Comparison of ENCODE assay signal across 1 cellular context in the genomic region with DNA sequence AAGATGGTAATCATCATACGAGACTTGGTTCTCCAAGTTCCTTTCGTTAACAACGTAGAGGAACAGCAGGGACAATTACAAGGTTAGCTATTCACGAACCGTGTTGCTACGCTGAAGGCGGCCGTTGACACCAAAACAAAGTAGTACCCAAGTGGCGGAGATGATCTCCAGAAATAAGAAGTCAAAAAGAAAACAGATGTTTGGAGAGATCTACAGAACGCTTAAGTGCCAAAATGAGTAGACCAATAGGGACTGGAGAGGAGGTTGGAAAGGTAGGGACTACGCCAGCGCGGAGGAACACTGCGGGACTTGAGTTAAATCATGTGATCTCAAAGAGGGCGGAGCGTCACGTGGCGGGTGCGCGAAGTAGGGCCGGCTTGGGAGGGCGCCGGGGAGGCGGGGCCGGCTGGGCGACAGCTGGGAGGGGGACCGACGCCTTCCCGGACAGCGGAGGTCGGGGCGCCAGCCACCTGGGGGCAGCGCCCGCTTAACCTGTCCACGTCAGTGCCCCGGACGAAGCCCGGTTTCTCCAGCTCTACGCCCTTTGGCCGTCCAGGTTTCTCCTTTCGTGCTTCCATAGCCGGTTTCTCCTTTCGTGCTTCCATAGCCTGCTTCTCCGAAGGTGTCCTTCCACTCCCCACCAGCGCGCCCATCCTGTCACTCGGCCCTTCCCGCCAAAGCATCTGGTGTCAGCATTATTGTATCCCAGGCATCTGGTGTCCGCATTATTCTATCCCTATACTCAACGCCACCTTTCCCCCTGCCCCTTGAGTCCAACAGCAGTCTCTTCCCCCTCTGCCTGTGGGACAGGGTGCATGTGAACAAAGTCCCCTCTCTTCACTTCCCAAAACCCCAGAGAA.
TF ChIP-seq lines count a peak whose summit lies in the region.

No MANE protein-coding gene starts in this region.

TF ChIP-seq in HepG2, 621 proteins besides CTCF, POLR2A, EP300 and RAD21 (continued from another document and continues in another):
- TF ChIP-seq, protein P1, sequence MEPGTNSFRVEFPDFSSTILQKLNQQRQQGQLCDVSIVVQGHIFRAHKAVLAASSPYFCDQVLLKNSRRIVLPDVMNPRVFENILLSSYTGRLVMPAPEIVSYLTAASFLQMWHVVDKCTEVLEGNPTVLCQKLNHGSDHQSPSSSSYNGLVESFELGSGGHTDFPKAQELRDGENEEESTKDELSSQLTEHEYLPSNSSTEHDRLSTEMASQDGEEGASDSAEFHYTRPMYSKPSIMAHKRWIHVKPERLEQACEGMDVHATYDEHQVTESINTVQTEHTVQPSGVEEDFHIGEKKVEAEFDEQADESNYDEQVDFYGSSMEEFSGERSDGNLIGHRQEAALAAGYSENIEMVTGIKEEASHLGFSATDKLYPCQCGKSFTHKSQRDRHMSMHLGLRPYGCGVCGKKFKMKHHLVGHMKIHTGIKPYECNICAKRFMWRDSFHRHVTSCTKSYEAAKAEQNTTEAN (CRISPR knock-in tag; conservative IDR thresholded peaks at IDR 0.05), result no peak
- TF ChIP-seq ZZZ3 (CRISPR knock-in tag; IDR thresholded peaks at IDR 0.05; ENCODE audit: borderline replicate concordance) (0 out of 2 replicates have a peak, but pooled peaks have one; percentile 70), HNF4A (CRISPR knock-in tag; IDR thresholded peaks at IDR 0.05) (peak; percentile 46), POLR2G (IDR thresholded peaks at IDR 0.05; ENCODE audit: low read depth, low read length) (peak; percentile 83), ZNF891 (CRISPR knock-in tag; IDR thresholded peaks at IDR 0.05) (peak; percentile 41; the same call in 1 of the 2 replicates), SKI (IDR thresholded peaks at IDR 0.05; ENCODE audit: partially characterized antibody) (peak; percentile 73), ZNF746 (CRISPR knock-in tag; IDR thresholded peaks at IDR 0.05) (peak; percentile 84; the same call in 1 of the 2 replicates), ESRRA (CRISPR knock-in tag; IDR thresholded peaks at IDR 0.05; ENCODE audit: low read depth) (no peak), ZNF670 (CRISPR knock-in tag; IDR thresholded peaks at IDR 0.05; ENCODE audit: borderline replicate concordance) (no peak; the same call in 1 of the 2 replicates), ZNF547 (CRISPR knock-in tag; IDR thresholded peaks at IDR 0.05) (peak; percentile 27; the same call in 1 of the 2 replicates), ARHGAP35 (CRISPR knock-in tag; IDR thresholded peaks at IDR 0.05; ENCODE audit: borderline replicate concordance) (no peak), SIX4 (CRISPR knock-in tag; IDR thresholded peaks at IDR 0.05) (no peak; the same call in 1 of the 2 replicates), TEAD3 (CRISPR knock-in tag; optimal IDR thresholded peaks at IDR 0.05; ENCODE audit: borderline replicate concordance) (peak; percentile 61), ZNF616 (CRISPR knock-in tag; IDR thresholded peaks at IDR 0.05; ENCODE audit: low read depth) (no peak), NPAS2 (CRISPR knock-in tag; IDR thresholded peaks at IDR 0.05; ENCODE audit: borderline replicate concordance) (no peak), SMYD3 (CRISPR knock-in tag; IDR thresholded peaks at IDR 0.05) (no peak), SMAD9 (CRISPR knock-in tag; IDR thresholded peaks at IDR 0.05) (no peak), U2AF1 (optimal IDR thresholded peaks at IDR 0.05; ENCODE audit: low read depth, low read length) (no peak), ASH2L (IDR thresholded peaks at IDR 0.05; ENCODE audit: insufficient read length, low read depth, low read length) (peak; percentile 93), PCBP2 (optimal IDR thresholded peaks at IDR 0.05; ENCODE audit: low read depth, low read length, poor library complexity, severe bottlenecking) (no peak), ZNF549 (CRISPR knock-in tag; IDR thresholded peaks at IDR 0.05) (no peak), ZNF501 (CRISPR knock-in tag; IDR thresholded peaks at IDR 0.05) (no peak; the same call in 1 of the 2 replicates), DNMT1 (CRISPR knock-in tag; IDR thresholded peaks at IDR 0.05) (no peak), ZNF30 (CRISPR knock-in tag; IDR thresholded peaks at IDR 0.05) (no peak), CBFB (CRISPR knock-in tag; IDR thresholded peaks at IDR 0.05) (peak; percentile 76), ZNF101 (CRISPR knock-in tag; IDR thresholded peaks at IDR 0.05; ENCODE audit: borderline replicate concordance, low read depth) (0 out of 2 replicates have a peak, but pooled peaks have one; percentile 7), KLF9 (CRISPR knock-in tag; IDR thresholded peaks at IDR 0.05; ENCODE audit: low read depth) (0 out of 2 replicates have a peak, but pooled peaks have one; percentile 51), SP140L (CRISPR knock-in tag; IDR thresholded peaks at IDR 0.05; ENCODE audit: borderline replicate concordance) (no peak), ZNF382 (CRISPR knock-in tag; IDR thresholded peaks at IDR 0.05; ENCODE audit: borderline replicate concordance) (no peak), ZNF839 (CRISPR knock-in tag; IDR thresholded peaks at IDR 0.05; ENCODE audit: borderline replicate concordance) (no peak), TCF7L2 (IDR thresholded peaks at IDR 0.05; ENCODE audit: low read depth, low read length) (no peak), ZNF230 (CRISPR knock-in tag; IDR thresholded peaks at IDR 0.05) (peak; percentile 74), ZNF879 (CRISPR knock-in tag; IDR thresholded peaks at IDR 0.05) (no peak), GTF2F1 (IDR thresholded peaks at IDR 0.05; ENCODE audit: low read length) (0 out of 2 replicates have a peak, but pooled peaks have one; percentile 16), ZNF431 (CRISPR knock-in tag; IDR thresholded peaks at IDR 0.05; ENCODE audit: borderline replicate concordance, low read depth) (0 out of 2 replicates have a peak, but pooled peaks have one; percentile 51), PAF1 (CRISPR knock-in tag; IDR thresholded peaks at IDR 0.05) (peak; percentile 91), ZNF3 (CRISPR knock-in tag; IDR thresholded peaks at IDR 0.05) (no peak), RFX1 (IDR thresholded peaks at IDR 0.05) (no peak), ZNF644 (CRISPR knock-in tag; IDR thresholded peaks at IDR 0.05; ENCODE audit: low read depth) (no peak)
- TF ChIP-seq, protein P2, sequence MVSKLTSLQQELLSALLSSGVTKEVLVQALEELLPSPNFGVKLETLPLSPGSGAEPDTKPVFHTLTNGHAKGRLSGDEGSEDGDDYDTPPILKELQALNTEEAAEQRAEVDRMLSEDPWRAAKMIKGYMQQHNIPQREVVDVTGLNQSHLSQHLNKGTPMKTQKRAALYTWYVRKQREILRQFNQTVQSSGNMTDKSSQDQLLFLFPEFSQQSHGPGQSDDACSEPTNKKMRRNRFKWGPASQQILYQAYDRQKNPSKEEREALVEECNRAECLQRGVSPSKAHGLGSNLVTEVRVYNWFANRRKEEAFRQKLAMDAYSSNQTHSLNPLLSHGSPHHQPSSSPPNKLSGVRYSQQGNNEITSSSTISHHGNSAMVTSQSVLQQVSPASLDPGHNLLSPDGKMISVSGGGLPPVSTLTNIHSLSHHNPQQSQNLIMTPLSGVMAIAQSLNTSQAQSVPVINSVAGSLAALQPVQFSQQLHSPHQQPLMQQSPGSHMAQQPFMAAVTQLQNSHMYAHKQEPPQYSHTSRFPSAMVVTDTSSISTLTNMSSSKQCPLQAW (CRISPR knock-in tag; IDR thresholded peaks at IDR 0.05), result no peak
- TF ChIP-seq, protein P3, sequence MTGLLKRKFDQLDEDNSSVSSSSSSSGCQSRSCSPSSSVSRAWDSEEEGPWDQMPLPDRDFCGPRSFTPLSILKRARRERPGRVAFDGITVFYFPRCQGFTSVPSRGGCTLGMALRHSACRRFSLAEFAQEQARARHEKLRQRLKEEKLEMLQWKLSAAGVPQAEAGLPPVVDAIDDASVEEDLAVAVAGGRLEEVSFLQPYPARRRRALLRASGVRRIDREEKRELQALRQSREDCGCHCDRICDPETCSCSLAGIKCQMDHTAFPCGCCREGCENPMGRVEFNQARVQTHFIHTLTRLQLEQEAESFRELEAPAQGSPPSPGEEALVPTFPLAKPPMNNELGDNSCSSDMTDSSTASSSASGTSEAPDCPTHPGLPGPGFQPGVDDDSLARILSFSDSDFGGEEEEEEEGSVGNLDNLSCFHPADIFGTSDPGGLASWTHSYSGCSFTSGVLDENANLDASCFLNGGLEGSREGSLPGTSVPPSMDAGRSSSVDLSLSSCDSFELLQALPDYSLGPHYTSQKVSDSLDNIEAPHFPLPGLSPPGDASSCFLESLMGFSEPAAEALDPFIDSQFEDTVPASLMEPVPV (CRISPR knock-in tag; IDR thresholded peaks at IDR 0.05), result peak; percentile 28; the same call in 1 of the 2 replicates
- TF ChIP-seq, protein P4, sequence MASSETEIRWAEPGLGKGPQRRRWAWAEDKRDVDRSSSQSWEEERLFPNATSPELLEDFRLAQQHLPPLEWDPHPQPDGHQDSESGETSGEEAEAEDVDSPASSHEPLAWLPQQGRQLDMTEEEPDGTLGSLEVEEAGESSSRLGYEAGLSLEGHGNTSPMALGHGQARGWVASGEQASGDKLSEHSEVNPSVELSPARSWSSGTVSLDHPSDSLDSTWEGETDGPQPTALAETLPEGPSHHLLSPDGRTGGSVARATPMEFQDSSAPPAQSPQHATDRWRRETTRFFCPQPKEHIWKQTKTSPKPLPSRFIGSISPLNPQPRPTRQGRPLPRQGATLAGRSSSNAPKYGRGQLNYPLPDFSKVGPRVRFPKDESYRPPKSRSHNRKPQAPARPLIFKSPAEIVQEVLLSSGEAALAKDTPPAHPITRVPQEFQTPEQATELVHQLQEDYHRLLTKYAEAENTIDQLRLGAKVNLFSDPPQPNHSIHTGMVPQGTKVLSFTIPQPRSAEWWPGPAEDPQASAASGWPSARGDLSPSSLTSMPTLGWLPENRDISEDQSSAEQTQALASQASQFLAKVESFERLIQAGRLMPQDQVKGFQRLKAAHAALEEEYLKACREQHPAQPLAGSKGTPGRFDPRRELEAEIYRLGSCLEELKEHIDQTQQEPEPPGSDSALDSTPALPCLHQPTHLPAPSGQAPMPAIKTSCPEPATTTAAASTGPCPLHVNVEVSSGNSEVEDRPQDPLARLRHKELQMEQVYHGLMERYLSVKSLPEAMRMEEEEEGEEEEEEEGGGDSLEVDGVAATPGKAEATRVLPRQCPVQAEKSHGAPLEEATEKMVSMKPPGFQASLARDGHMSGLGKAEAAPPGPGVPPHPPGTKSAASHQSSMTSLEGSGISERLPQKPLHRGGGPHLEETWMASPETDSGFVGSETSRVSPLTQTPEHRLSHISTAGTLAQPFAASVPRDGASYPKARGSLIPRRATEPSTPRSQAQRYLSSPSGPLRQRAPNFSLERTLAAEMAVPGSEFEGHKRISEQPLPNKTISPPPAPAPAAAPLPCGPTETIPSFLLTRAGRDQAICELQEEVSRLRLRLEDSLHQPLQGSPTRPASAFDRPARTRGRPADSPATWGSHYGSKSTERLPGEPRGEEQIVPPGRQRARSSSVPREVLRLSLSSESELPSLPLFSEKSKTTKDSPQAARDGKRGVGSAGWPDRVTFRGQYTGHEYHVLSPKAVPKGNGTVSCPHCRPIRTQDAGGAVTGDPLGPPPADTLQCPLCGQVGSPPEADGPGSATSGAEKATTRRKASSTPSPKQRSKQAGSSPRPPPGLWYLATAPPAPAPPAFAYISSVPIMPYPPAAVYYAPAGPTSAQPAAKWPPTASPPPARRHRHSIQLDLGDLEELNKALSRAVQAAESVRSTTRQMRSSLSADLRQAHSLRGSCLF (CRISPR knock-in tag; IDR thresholded peaks at IDR 0.05; ENCODE audit: borderline replicate concordance), result no peak
- TF ChIP-seq, protein P5, sequence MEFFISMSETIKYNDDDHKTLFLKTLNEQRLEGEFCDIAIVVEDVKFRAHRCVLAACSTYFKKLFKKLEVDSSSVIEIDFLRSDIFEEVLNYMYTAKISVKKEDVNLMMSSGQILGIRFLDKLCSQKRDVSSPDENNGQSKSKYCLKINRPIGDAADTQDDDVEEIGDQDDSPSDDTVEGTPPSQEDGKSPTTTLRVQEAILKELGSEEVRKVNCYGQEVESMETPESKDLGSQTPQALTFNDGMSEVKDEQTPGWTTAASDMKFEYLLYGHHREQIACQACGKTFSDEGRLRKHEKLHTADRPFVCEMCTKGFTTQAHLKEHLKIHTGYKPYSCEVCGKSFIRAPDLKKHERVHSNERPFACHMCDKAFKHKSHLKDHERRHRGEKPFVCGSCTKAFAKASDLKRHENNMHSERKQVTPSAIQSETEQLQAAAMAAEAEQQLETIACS (CRISPR knock-in tag; IDR thresholded peaks at IDR 0.05), result no peak; the same call in 1 of the 2 replicates
- TF ChIP-seq, protein P6, sequence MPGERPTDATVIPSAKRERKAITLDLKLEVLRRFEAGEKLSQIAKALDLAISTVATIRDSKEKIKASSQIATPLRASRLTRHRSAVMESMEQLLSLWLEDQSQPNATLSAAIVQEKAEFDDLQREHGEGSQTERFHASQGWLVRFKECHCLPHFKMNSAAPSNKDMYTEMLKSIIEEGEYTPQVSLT (CRISPR knock-in tag; IDR thresholded peaks at IDR 0.05; ENCODE audit: borderline replicate concordance, low read depth), result 0 out of 2 replicates have a peak, but pooled peaks have one; percentile 58
- TF ChIP-seq, protein P7, sequence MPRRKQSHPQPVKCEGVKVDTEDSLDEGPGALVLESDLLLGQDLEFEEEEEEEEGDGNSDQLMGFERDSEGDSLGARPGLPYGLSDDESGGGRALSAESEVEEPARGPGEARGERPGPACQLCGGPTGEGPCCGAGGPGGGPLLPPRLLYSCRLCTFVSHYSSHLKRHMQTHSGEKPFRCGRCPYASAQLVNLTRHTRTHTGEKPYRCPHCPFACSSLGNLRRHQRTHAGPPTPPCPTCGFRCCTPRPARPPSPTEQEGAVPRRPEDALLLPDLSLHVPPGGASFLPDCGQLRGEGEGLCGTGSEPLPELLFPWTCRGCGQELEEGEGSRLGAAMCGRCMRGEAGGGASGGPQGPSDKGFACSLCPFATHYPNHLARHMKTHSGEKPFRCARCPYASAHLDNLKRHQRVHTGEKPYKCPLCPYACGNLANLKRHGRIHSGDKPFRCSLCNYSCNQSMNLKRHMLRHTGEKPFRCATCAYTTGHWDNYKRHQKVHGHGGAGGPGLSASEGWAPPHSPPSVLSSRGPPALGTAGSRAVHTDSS (CRISPR knock-in tag; conservative IDR thresholded peaks at IDR 0.05), result no peak
- TF ChIP-seq, protein P8, sequence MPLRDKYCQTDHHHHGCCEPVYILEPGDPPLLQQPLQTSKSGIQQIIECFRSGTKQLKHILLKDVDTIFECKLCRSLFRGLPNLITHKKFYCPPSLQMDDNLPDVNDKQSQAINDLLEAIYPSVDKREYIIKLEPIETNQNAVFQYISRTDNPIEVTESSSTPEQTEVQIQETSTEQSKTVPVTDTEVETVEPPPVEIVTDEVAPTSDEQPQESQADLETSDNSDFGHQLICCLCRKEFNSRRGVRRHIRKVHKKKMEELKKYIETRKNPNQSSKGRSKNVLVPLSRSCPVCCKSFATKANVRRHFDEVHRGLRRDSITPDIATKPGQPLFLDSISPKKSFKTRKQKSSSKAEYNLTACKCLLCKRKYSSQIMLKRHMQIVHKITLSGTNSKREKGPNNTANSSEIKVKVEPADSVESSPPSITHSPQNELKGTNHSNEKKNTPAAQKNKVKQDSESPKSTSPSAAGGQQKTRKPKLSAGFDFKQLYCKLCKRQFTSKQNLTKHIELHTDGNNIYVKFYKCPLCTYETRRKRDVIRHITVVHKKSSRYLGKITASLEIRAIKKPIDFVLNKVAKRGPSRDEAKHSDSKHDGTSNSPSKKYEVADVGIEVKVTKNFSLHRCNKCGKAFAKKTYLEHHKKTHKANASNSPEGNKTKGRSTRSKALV (CRISPR knock-in tag; IDR thresholded peaks at IDR 0.05), result no peak
- TF ChIP-seq, protein P9, sequence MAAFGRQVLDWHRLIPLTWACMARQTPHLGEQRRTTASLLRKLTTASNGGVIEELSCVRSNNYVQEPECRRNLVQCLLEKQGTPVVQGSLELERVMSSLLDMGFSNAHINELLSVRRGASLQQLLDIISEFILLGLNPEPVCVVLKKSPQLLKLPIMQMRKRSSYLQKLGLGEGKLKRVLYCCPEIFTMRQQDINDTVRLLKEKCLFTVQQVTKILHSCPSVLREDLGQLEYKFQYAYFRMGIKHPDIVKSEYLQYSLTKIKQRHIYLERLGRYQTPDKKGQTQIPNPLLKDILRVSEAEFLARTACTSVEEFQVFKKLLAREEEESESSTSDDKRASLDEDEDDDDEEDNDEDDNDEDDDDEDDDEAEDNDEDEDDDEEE (CRISPR knock-in tag; IDR thresholded peaks at IDR 0.05), result 0 out of 2 replicates have a peak, but pooled peaks have one; percentile 47
